Comparison of ENCODE assay signal across 1 cellular context in the genomic region with DNA sequence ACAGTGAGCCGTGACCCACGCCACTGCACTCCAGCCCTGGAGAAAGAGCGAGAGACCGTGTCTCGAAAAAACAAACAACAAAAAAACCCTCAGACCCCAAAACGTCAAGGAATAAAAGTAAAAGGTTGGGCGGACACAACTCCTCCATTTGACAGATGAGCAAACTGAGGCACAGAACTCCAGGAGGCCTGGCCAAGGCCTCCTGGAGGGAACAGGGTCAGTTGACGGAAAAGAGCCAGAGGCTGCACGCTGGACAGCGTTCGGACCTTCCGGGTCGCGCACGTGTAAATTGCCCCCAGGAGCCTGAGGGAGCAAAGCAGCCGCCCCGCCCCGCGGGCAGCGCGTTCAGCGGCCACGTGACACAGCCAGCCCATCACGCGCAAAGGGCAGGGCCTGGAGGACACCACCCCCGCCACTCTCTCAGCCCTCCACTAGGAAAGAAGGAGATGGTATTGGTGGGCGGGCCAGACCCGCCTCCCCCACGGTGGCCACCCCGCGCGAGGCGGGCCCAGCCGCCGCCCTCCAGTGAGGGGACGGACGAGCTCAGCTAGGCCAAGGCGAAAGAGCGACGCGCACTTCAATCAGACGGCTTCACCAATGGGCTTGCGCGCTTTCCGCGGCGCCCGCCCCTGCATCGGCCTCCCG.
TF ChIP-seq lines count a peak whose summit lies in the region.

No MANE protein-coding gene starts in this region.

TF ChIP-seq in HEK293, 187 proteins besides CTCF, POLR2A, EP300 and RAD21 (continued from another document and continues in another):
- TF ChIP-seq, protein P1, sequence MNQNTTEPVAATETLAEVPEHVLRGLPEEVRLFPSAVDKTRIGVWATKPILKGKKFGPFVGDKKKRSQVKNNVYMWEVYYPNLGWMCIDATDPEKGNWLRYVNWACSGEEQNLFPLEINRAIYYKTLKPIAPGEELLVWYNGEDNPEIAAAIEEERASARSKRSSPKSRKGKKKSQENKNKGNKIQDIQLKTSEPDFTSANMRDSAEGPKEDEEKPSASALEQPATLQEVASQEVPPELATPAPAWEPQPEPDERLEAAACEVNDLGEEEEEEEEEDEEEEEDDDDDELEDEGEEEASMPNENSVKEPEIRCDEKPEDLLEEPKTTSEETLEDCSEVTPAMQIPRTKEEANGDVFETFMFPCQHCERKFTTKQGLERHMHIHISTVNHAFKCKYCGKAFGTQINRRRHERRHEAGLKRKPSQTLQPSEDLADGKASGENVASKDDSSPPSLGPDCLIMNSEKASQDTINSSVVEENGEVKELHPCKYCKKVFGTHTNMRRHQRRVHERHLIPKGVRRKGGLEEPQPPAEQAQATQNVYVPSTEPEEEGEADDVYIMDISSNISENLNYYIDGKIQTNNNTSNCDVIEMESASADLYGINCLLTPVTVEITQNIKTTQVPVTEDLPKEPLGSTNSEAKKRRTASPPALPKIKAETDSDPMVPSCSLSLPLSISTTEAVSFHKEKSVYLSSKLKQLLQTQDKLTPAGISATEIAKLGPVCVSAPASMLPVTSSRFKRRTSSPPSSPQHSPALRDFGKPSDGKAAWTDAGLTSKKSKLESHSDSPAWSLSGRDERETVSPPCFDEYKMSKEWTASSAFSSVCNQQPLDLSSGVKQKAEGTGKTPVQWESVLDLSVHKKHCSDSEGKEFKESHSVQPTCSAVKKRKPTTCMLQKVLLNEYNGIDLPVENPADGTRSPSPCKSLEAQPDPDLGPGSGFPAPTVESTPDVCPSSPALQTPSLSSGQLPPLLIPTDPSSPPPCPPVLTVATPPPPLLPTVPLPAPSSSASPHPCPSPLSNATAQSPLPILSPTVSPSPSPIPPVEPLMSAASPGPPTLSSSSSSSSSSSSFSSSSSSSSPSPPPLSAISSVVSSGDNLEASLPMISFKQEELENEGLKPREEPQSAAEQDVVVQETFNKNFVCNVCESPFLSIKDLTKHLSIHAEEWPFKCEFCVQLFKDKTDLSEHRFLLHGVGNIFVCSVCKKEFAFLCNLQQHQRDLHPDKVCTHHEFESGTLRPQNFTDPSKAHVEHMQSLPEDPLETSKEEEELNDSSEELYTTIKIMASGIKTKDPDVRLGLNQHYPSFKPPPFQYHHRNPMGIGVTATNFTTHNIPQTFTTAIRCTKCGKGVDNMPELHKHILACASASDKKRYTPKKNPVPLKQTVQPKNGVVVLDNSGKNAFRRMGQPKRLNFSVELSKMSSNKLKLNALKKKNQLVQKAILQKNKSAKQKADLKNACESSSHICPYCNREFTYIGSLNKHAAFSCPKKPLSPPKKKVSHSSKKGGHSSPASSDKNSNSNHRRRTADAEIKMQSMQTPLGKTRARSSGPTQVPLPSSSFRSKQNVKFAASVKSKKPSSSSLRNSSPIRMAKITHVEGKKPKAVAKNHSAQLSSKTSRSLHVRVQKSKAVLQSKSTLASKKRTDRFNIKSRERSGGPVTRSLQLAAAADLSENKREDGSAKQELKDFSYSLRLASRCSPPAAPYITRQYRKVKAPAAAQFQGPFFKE (tag by site-specific recombination; IDR thresholded peaks at IDR 0.05; ENCODE audit: borderline replicate concordance): no peak
- TF ChIP-seq ZNF155 (tag by site-specific recombination; IDR thresholded peaks at IDR 0.05) (no peak), ZNF292 (tag by site-specific recombination; IDR thresholded peaks at IDR 0.05; ENCODE audit: borderline replicate concordance, low read depth) (no peak), YY2 (tag by site-specific recombination; IDR thresholded peaks at IDR 0.05) (no peak), ZNF544 (tag by site-specific recombination; IDR thresholded peaks at IDR 0.05) (no peak), SP3 (tag by site-specific recombination; IDR thresholded peaks at IDR 0.05) (peak; percentile 92), SCRT2 (tag by site-specific recombination; IDR thresholded peaks at IDR 0.05) (no peak), ZNF426 (tag by site-specific recombination; IDR thresholded peaks at IDR 0.05) (no peak), ZNF664 (tag by site-specific recombination; IDR thresholded peaks at IDR 0.05) (no peak), BCL11A (tag by site-specific recombination; IDR thresholded peaks at IDR 0.05; ENCODE audit: low read depth) (no peak), ZSCAN23 (tag by site-specific recombination; IDR thresholded peaks at IDR 0.05) (no peak), ZNF549 (tag by site-specific recombination; IDR thresholded peaks at IDR 0.05) (no peak), ZNF16 (tag by site-specific recombination; IDR thresholded peaks at IDR 0.05; ENCODE audit: low read depth) (no peak), ZNF221 (tag by site-specific recombination; IDR thresholded peaks at IDR 0.05; ENCODE audit: borderline replicate concordance) (no peak), ZNF747 (tag by site-specific recombination; IDR thresholded peaks at IDR 0.05) (no peak), ZNF473 (tag by site-specific recombination; IDR thresholded peaks at IDR 0.05) (no peak), OVOL3 (tag by site-specific recombination; IDR thresholded peaks at IDR 0.05) (no peak), ZSCAN16 (tag by site-specific recombination; IDR thresholded peaks at IDR 0.05) (no peak), KLF8 (tag by site-specific recombination; IDR thresholded peaks at IDR 0.05) (0 out of 2 replicates have a peak, but pooled peaks have one; percentile 63), SCRT1 (tag by site-specific recombination; IDR thresholded peaks at IDR 0.05; ENCODE audit: borderline replicate concordance) (no peak), ZNF560 (tag by site-specific recombination; IDR thresholded peaks at IDR 0.05; ENCODE audit: borderline replicate concordance) (no peak), ZNF660 (tag by site-specific recombination; IDR thresholded peaks at IDR 0.05) (no peak), ZNF10 (tag by site-specific recombination; IDR thresholded peaks at IDR 0.05) (no peak), ZNF670 (tag by site-specific recombination; IDR thresholded peaks at IDR 0.05; ENCODE audit: low read depth) (no peak), ZFP69B (tag by site-specific recombination; IDR thresholded peaks at IDR 0.05) (no peak; the same call in 1 of the 2 replicates), ZNF530 (tag by site-specific recombination; IDR thresholded peaks at IDR 0.05; ENCODE audit: low read depth) (no peak), ZNF169 (tag by site-specific recombination; IDR thresholded peaks at IDR 0.05) (no peak), ZNF335 (tag by site-specific recombination; conservative IDR thresholded peaks at IDR 0.05) (peak; percentile 40; the same call in 1 of the 2 replicates), ZFP3 (tag by site-specific recombination; IDR thresholded peaks at IDR 0.05; ENCODE audit: low read depth) (no peak), ZNF521 (tag by site-specific recombination; IDR thresholded peaks at IDR 0.05) (no peak), ZNF558 (tag by site-specific recombination; IDR thresholded peaks at IDR 0.05) (no peak), ZNF548 (tag by site-specific recombination; IDR thresholded peaks at IDR 0.05) (no peak), ZNF112 (tag by site-specific recombination; IDR thresholded peaks at IDR 0.05) (no peak), ZNF621 (tag by site-specific recombination; IDR thresholded peaks at IDR 0.05) (no peak), ZNF184 (tag by site-specific recombination; IDR thresholded peaks at IDR 0.05) (no peak)
- TF ChIP-seq, protein P2, sequence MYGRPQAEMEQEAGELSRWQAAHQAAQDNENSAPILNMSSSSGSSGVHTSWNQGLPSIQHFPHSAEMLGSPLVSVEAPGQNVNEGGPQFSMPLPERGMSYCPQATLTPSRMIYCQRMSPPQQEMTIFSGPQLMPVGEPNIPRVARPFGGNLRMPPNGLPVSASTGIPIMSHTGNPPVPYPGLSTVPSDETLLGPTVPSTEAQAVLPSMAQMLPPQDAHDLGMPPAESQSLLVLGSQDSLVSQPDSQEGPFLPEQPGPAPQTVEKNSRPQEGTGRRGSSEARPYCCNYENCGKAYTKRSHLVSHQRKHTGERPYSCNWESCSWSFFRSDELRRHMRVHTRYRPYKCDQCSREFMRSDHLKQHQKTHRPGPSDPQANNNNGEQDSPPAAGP (tag by site-specific recombination; IDR thresholded peaks at IDR 0.05): no peak
- TF ChIP-seq, protein P3, sequence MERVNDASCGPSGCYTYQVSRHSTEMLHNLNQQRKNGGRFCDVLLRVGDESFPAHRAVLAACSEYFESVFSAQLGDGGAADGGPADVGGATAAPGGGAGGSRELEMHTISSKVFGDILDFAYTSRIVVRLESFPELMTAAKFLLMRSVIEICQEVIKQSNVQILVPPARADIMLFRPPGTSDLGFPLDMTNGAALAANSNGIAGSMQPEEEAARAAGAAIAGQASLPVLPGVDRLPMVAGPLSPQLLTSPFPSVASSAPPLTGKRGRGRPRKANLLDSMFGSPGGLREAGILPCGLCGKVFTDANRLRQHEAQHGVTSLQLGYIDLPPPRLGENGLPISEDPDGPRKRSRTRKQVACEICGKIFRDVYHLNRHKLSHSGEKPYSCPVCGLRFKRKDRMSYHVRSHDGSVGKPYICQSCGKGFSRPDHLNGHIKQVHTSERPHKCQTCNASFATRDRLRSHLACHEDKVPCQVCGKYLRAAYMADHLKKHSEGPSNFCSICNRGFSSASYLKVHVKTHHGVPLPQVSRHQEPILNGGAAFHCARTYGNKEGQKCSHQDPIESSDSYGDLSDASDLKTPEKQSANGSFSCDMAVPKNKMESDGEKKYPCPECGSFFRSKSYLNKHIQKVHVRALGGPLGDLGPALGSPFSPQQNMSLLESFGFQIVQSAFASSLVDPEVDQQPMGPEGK (tag by site-specific recombination; IDR thresholded peaks at IDR 0.05): peak; percentile 75; the same call in 1 of the 2 replicates
- TF ChIP-seq, protein P4, sequence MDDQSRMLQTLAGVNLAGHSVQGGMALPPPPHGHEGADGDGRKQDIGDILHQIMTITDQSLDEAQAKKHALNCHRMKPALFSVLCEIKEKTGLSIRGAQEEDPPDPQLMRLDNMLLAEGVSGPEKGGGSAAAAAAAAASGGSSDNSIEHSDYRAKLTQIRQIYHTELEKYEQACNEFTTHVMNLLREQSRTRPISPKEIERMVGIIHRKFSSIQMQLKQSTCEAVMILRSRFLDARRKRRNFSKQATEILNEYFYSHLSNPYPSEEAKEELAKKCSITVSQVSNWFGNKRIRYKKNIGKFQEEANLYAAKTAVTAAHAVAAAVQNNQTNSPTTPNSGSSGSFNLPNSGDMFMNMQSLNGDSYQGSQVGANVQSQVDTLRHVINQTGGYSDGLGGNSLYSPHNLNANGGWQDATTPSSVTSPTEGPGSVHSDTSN (CRISPR knock-in tag; IDR thresholded peaks at IDR 0.05): peak; percentile 98
- TF ChIP-seq, protein P5, sequence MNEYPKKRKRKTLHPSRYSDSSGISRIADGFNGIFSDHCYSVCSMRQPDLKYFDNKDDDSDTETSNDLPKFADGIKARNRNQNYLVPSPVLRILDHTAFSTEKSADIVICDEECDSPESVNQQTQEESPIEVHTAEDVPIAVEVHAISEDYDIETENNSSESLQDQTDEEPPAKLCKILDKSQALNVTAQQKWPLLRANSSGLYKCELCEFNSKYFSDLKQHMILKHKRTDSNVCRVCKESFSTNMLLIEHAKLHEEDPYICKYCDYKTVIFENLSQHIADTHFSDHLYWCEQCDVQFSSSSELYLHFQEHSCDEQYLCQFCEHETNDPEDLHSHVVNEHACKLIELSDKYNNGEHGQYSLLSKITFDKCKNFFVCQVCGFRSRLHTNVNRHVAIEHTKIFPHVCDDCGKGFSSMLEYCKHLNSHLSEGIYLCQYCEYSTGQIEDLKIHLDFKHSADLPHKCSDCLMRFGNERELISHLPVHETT (tag by site-specific recombination; IDR thresholded peaks at IDR 0.05): no peak
- TF ChIP-seq, protein P6, sequence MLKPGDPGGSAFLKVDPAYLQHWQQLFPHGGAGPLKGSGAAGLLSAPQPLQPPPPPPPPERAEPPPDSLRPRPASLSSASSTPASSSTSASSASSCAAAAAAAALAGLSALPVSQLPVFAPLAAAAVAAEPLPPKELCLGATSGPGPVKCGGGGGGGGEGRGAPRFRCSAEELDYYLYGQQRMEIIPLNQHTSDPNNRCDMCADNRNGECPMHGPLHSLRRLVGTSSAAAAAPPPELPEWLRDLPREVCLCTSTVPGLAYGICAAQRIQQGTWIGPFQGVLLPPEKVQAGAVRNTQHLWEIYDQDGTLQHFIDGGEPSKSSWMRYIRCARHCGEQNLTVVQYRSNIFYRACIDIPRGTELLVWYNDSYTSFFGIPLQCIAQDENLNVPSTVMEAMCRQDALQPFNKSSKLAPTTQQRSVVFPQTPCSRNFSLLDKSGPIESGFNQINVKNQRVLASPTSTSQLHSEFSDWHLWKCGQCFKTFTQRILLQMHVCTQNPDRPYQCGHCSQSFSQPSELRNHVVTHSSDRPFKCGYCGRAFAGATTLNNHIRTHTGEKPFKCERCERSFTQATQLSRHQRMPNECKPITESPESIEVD (tag by site-specific recombination; IDR thresholded peaks at IDR 0.05): no peak
- TF ChIP-seq, protein P7, sequence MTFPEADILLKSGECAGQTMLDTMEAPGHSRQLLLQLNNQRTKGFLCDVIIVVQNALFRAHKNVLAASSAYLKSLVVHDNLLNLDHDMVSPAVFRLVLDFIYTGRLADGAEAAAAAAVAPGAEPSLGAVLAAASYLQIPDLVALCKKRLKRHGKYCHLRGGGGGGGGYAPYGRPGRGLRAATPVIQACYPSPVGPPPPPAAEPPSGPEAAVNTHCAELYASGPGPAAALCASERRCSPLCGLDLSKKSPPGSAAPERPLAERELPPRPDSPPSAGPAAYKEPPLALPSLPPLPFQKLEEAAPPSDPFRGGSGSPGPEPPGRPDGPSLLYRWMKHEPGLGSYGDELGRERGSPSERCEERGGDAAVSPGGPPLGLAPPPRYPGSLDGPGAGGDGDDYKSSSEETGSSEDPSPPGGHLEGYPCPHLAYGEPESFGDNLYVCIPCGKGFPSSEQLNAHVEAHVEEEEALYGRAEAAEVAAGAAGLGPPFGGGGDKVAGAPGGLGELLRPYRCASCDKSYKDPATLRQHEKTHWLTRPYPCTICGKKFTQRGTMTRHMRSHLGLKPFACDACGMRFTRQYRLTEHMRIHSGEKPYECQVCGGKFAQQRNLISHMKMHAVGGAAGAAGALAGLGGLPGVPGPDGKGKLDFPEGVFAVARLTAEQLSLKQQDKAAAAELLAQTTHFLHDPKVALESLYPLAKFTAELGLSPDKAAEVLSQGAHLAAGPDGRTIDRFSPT (tag by site-specific recombination; IDR thresholded peaks at IDR 0.05): no peak
- TF ChIP-seq, protein P8, sequence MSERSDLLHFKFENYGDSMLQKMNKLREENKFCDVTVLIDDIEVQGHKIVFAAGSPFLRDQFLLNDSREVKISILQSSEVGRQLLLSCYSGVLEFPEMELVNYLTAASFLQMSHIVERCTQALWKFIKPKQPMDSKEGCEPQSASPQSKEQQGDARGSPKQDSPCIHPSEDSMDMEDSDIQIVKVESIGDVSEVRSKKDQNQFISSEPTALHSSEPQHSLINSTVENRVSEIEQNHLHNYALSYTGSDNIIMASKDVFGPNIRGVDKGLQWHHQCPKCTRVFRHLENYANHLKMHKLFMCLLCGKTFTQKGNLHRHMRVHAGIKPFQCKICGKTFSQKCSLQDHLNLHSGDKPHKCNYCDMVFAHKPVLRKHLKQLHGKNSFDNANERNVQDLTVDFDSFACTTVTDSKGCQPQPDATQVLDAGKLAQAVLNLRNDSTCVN (tag by site-specific recombination; optimal IDR thresholded peaks at IDR 0.05): peak; percentile 75
